In the genomic region with DNA sequence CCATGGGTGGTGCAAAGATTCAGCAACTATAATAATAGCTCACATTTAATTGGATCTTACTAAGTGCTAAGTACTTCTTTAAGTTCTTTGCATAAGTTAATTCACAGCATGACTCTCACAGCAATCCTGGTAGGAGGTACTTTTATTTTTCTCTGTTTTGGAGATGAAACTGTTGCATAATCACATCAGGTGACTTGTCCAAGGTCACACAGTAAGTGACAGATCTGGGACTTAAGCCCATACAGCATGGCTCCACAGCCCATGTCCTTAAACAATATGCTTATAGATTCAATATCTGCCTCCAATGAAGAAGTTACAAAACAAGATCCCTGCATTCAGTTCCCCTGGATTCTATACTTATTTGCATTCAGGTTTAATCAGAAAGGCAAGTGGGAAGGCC, we compare ENCODE assay signal across 25 cellular contexts.
"Had no signal": no experiment of that assay in that cellular context is flagged by ENCODE, and none has a peak within 500 bp of the region (broad histone marks: within the 10 kb centered on the region; RNA-seq: fewer than 3 reads in every experiment).

No MANE protein-coding gene starts in this region.

- H3K4me3 Mint-ChIP-seq: memory B cell; naive thymus-derived CD4-positive, alpha-beta T cell; natural killer cell treated with Interleukin-12 subunit alpha and Interleukin-12 subunit beta and Interleukin-15 and Interleukin-18, amount 100 ng/mL, for 72 hours; stimulated activated naive B cell treated with anti-CD40 and anti-IgM and Interleukin-4, amounts not matched to agents 10 μg/mL and 1 μg/mL and 100 μg/mL, for 72 hours had no signal

- H3K27me3 Mint-ChIP-seq: memory B cell; naive thymus-derived CD4-positive, alpha-beta T cell; natural killer cell treated with Interleukin-12 subunit alpha and Interleukin-12 subunit beta and Interleukin-15 and Interleukin-18, amount 100 ng/mL, for 72 hours; progenitor cell of endocrine pancreas; stimulated activated naive B cell treated with anti-CD40 and anti-IgM and Interleukin-4, amounts not matched to agents 10 μg/mL and 1 μg/mL and 100 μg/mL, for 72 hours had no signal

- H3K36me3 Mint-ChIP-seq: memory B cell; naive thymus-derived CD4-positive, alpha-beta T cell; natural killer cell treated with Interleukin-12 subunit alpha and Interleukin-12 subunit beta and Interleukin-15 and Interleukin-18, amount 100 ng/mL, for 72 hours; stimulated activated naive B cell treated with anti-CD40 and anti-IgM and Interleukin-4, amounts not matched to agents 10 μg/mL and 1 μg/mL and 100 μg/mL, for 72 hours had no signal

- H3K4me1 Mint-ChIP-seq: memory B cell; naive thymus-derived CD4-positive, alpha-beta T cell; stimulated activated naive B cell treated with anti-CD40 and anti-IgM and Interleukin-4, amounts not matched to agents 10 μg/mL and 1 μg/mL and 100 μg/mL, for 72 hours had no signal

- H3K4me3 ChIP-seq: left ventricle myocardium inferior, lung, mucosa of descending colon, ovary, right atrium auricular region, right lobe of liver, smooth muscle cell, stomach, suprapubic skin, thoracic aorta, tibial artery, upper lobe of right lung had no signal

- H3K27me3 ChIP-seq: ovary, right atrium auricular region, right lobe of liver, stomach, suprapubic skin, tibial artery, upper lobe of right lung had no signal

- H3K36me3 ChIP-seq: left ventricle myocardium inferior, ovary, right atrium auricular region, right lobe of liver, stomach, suprapubic skin, thoracic aorta, tibial artery, upper lobe of right lung had no signal

- H3K4me1 ChIP-seq: left ventricle myocardium inferior, right atrium auricular region, right lobe of liver, stomach, suprapubic skin, tibial artery, upper lobe of right lung had no signal

- H3K4me2 ChIP-seq: smooth muscle cell had no signal

- H3K27ac Mint-ChIP-seq: memory B cell; naive thymus-derived CD4-positive, alpha-beta T cell; natural killer cell treated with Interleukin-12 subunit alpha and Interleukin-12 subunit beta and Interleukin-15 and Interleukin-18, amount 100 ng/mL, for 72 hours; progenitor cell of endocrine pancreas; stimulated activated naive B cell treated with anti-CD40 and anti-IgM and Interleukin-4, amounts not matched to agents 10 μg/mL and 1 μg/mL and 100 μg/mL, for 72 hours had no signal

- H3K27ac ChIP-seq: left ventricle myocardium inferior, ovary, right atrium auricular region, right lobe of liver, stomach, suprapubic skin, thoracic aorta, tibial artery, upper lobe of right lung had no signal

- DNase-seq: islet precursor cell; left ventricle myocardium inferior; midbrain; naive thymus-derived CD4-positive, alpha-beta T cell; ovary; right lobe of liver; stimulated activated CD4-positive, alpha-beta T cell treated with anti-CD3 and anti-CD28 coated beads, Interleukin-1b, Interleukin-23, amount 100 ng/mL, for 48 hours; stimulated activated CD4-positive, alpha-beta T cell treated with anti-CD3 and anti-CD28 coated beads, Interleukin-2, amount 100 ng/mL, for 48 hours; stimulated activated CD4-positive, alpha-beta T cell treated with anti-CD3 and anti-CD28 coated beads, Interleukin-4, amount 100 ng/mL, for 4 hours; stimulated activated CD8-positive, alpha-beta memory T cell treated with anti-CD3 and anti-CD28 coated beads, Interleukin-4, amount 100 ng/mL, for 48 hours; stimulated activated naive B cell treated with anti-CD40 and anti-IgM and Interleukin-4, amounts not matched to agents 10 μg/mL and 1 μg/mL and 100 μg/mL, for 72 hours; stimulated activated naive CD8-positive, alpha-beta T cell treated with anti-CD3 and anti-CD28 coated beads, Interleukin-15, Interleukin-2, amounts not matched to agents 100 U/mL and 50 U/mL, for 24 hours; stomach; tibial artery; trophoblast cell; upper lobe of right lung had no signal

- H3K9me3 ChIP-seq: left ventricle myocardium inferior, mucosa of descending colon, ovary, right atrium auricular region, right lobe of liver, stomach, thoracic aorta, tibial artery, upper lobe of right lung had no signal

- ATAC-seq: naive thymus-derived CD4-positive, alpha-beta T cell; natural killer cell treated with Interleukin-12 subunit alpha and Interleukin-12 subunit beta and Interleukin-15 and Interleukin-18, amount 100 ng/mL, for 72 hours; stimulated activated naive B cell treated with anti-CD40 and anti-IgM and Interleukin-4, amounts not matched to agents 10 μg/mL and 1 μg/mL and 100 μg/mL, for 72 hours; stimulated activated naive CD8-positive, alpha-beta T cell treated with anti-CD3 and anti-CD28 coated beads, Interleukin-15, Interleukin-2, amounts not matched to agents 100 U/mL and 50 U/mL, for 24 hours; upper lobe of right lung had no signal
